25 cellular contexts compared by ENCODE assay signal in the genomic region with DNA sequence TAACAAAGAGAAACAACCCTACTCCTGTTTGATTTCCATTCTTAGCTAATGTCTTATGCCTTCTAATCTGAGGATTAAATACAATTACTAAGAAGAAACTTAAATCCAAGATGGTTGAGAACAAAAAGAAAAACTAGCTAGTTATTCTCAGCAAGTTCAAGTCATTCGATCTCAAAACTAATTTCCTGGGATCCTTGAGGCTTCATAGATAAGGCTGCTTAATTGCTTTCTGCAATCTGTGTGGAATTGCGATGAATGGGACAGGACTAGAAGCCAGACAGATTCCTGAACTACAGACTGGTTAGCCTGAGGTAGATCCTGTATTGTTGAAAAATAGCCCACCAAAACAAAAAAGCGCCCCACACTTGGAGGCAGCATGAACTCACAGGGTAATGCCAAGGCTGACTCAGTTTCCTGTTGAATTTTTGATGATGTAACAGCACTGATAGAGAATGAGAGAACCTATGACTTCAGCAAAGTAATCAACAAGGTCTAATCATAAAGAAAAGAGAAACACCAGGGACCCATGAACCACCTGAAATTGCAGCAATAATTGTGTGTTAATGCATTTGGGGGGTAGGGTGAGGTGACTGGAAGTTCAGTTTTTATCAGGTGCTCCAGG. TPM values are rescaled to one million over a fixed set of nuclear protein-coding genes. Genes with fewer than 3 reads are reported as not detected.
DNase-seq lines count a peak whose midpoint lies in the region; ATAC-seq, FAIRE-seq and TF ChIP-seq lines count a peak whose summit lies in the region.
"Had no signal": no experiment of that assay in that cellular context is flagged by ENCODE, and none has a peak within 500 bp of the region (broad histone marks: within the 10 kb centered on the region; RNA-seq: fewer than 3 reads in every experiment).

No MANE protein-coding gene starts in this region.

- in situ Hi-C loops in HepG2 (cut with HindIII; ENCODE audit: extremely low pct_ligation_motif_present, low pct_unique_long_range_greater_than_20kb): no loop called here

- no peaks in the 10 kb centered on the region for H3K9me3 Mint-ChIP-seq in activated naive CD8-positive, alpha-beta T cell treated with anti-CD3 and anti-CD28 coated beads for 36 hours
- H3K9me3 Mint-ChIP-seq in stimulated activated naive CD8-positive, alpha-beta T cell treated with anti-CD3 and anti-CD28 coated beads, Interleukin-15, amount 100 ng/mL, for 72 hours: no peaks in the 10 kb centered on the region
- H3K9me3 Mint-ChIP-seq: WTC11 had no signal

- intact Hi-C loops in HepG2 (cut with micrococcal nuclease; ENCODE audit: unreplicated experiment) (no loop called here), right lobe of liver (cut with DNase I) (no loop called here), endothelial cell of umbilical vein (cut with micrococcal nuclease) (loop anchor here (2.0 kb wide), 1 partner anchor 32 kb away; no protein-coding TSS in a partner anchor)

- H3K9ac ChIP-seq in HepG2 (ENCODE audit: insufficient read depth, low read depth, low read length) (no peak overlapping the region), endothelial cell of umbilical vein (replicated peaks; ENCODE audit: extremely low read depth, insufficient read depth, low read length) (peak overlapping the region; percentile 33)
- H3K9ac ChIP-seq: SK-N-SH had no signal

- dilution Hi-C loops in endothelial cell of umbilical vein (cut with MboI; ENCODE audit: extremely low pct_ligation_motif_present, low sequenced_read_pairs): no loop called here

- no peaks in the 10 kb centered on the region for H3K4me1 ChIP-seq in HepG2 (ENCODE audit: insufficient read depth, low read length)
- no peaks in the 10 kb centered on the region for H3K4me1 ChIP-seq in right lobe of liver
- peaks cover 7% of the 10 kb centered on the region for H3K4me1 ChIP-seq in endothelial cell of umbilical vein (ENCODE audit: control insufficient read depth, extremely low read depth, insufficient read depth, low read length)
- H3K4me1 ChIP-seq: HAP-1 had no signal

- H3K27me3 Mint-ChIP-seq in activated naive CD8-positive, alpha-beta T cell treated with anti-CD3 and anti-CD28 coated beads for 36 hours: no peaks in the 10 kb centered on the region
- H3K27me3 Mint-ChIP-seq in stimulated activated naive CD8-positive, alpha-beta T cell treated with anti-CD3 and anti-CD28 coated beads, Interleukin-15, amount 100 ng/mL, for 72 hours: no peaks in the 10 kb centered on the region
- H3K27me3 Mint-ChIP-seq: CD4-positive, alpha-beta memory T cell had no signal

- H3K4me2 ChIP-seq in HepG2 (ENCODE audit: low read depth, low read length) (no peak overlapping the region), endothelial cell of umbilical vein (ENCODE audit: insufficient read depth, low read length) (peak overlapping the region; percentile 47)
- H3K4me2 ChIP-seq: SK-N-SH had no signal

- H2AFZ ChIP-seq in HepG2 (ENCODE audit: low read length) (no peak overlapping the region), endothelial cell of umbilical vein (ENCODE audit: low read depth, low read length) (no peak overlapping the region)

- H3K9me1 ChIP-seq in endothelial cell of umbilical vein (replicated peaks; ENCODE audit: control insufficient read depth, extremely low read depth, insufficient read depth, low read length): no peaks in the 10 kb centered on the region

- H3K4me1 Mint-ChIP-seq in activated naive CD8-positive, alpha-beta T cell treated with anti-CD3 and anti-CD28 coated beads for 36 hours: peaks cover 11% of the 10 kb centered on the region
- H3K4me1 Mint-ChIP-seq in stimulated activated naive CD8-positive, alpha-beta T cell treated with anti-CD3 and anti-CD28 coated beads, Interleukin-15, amount 100 ng/mL, for 72 hours: peaks cover 27% of the 10 kb centered on the region
- H3K4me1 Mint-ChIP-seq: WTC11 had no signal

- peak overlapping the region; percentile 29 for H3K27ac Mint-ChIP-seq in activated naive CD8-positive, alpha-beta T cell treated with anti-CD3 and anti-CD28 coated beads for 36 hours
- peak overlapping the region; percentile 88 to 94 for H3K27ac Mint-ChIP-seq in stimulated activated naive CD8-positive, alpha-beta T cell treated with anti-CD3 and anti-CD28 coated beads, Interleukin-15, amount 100 ng/mL, for 72 hours

- ATAC-seq in HepG2 (no peak), right lobe of liver (no peak), HG03280 (IDR thresholded peaks at IDR 0.05; ENCODE audit: unreplicated experiment) (no peak)
- peak; percentile 72 for ATAC-seq in stimulated activated naive CD8-positive, alpha-beta T cell treated with anti-CD3 and anti-CD28 coated beads, Interleukin-15, amount 100 ng/mL, for 72 hours
- ATAC-seq: WTC11 had no signal

- H3K36me3 ChIP-seq in HepG2 (replicated peaks in 1 of 2; ENCODE audit: control insufficient read depth in 1 of 2, insufficient read depth in 2 of 2, low read length in 2 of 2) (peaks cover 2 to 6% of the 10 kb centered on the region in 2 experiments; a peak in 4 of 5 replicates), right lobe of liver (peaks cover 0 to 5% (median 2%) of the 10 kb centered on the region in 4 donors), endothelial cell of umbilical vein (ENCODE audit: control insufficient read depth in 2 of 2, extremely low read depth in 1 of 2, insufficient read depth in 2 of 2, low read length in 2 of 2) (no peaks in the 10 kb centered on the region)

- 100% methylated on average over 2 of the region's 3 CpGs for WGBS in HepG2 (ENCODE audit: low lambda C conversion rate)
- WGBS in right lobe of liver (ENCODE audit: insufficient coverage, low coverage, low lambda C conversion rate, missing lambda C conversion rate): 56% methylated on average over 3 of the region's 3 CpGs

- POLR2A ChIA-PET in HepG2 (lab: Yijun Ruan, JAX): no interaction called here
- POLR2A ChIA-PET in endothelial cell of umbilical vein (lab: Charles Lee): no interaction called here

- H3K79me2 ChIP-seq in HepG2 (ENCODE audit: insufficient read depth, low read length): no peaks in the 10 kb centered on the region
- H3K79me2 ChIP-seq in endothelial cell of umbilical vein (ENCODE audit: control insufficient read depth, insufficient read depth, low read length): no peaks in the 10 kb centered on the region

- H3K9me3 ChIP-seq in HepG2 (ENCODE audit: low read length): no peaks in the 10 kb centered on the region
- no peaks in the 10 kb centered on the region for H3K9me3 ChIP-seq in right lobe of liver
- H3K9me3 ChIP-seq in endothelial cell of umbilical vein (replicated peaks; ENCODE audit: control insufficient read depth, insufficient read depth, low read length): no peaks in the 10 kb centered on the region
- H3K9me3 ChIP-seq: HAP-1, SK-N-SH had no signal

- H3K36me3 Mint-ChIP-seq in activated naive CD8-positive, alpha-beta T cell treated with anti-CD3 and anti-CD28 coated beads for 36 hours: peaks cover 11% of the 10 kb centered on the region

- no peaks in the 10 kb centered on the region for H4K20me1 ChIP-seq in HepG2 (ENCODE audit: insufficient read depth, low read length)
- H4K20me1 ChIP-seq in endothelial cell of umbilical vein (replicated peaks; ENCODE audit: control insufficient read depth, extremely low read depth, insufficient read depth, low read length): no peaks in the 10 kb centered on the region

- H3K4me3 Mint-ChIP-seq in activated naive CD8-positive, alpha-beta T cell treated with anti-CD3 and anti-CD28 coated beads for 36 hours: no peak overlapping the region
- H3K4me3 Mint-ChIP-seq in stimulated activated naive CD8-positive, alpha-beta T cell treated with anti-CD3 and anti-CD28 coated beads, Interleukin-15, amount 100 ng/mL, for 72 hours: peak overlapping the region in 1 of 2 donors; percentile 22
- H3K4me3 Mint-ChIP-seq: CD4-positive, alpha-beta memory T cell; WTC11 had no signal

- H3K4me3 ChIP-seq in HepG2 (replicated peaks in 1 of 3; ENCODE audit: insufficient read depth in 1 of 3, low read depth in 2 of 3, low read length in 3 of 3): no peak overlapping the region
- H3K4me3 ChIP-seq in right lobe of liver: no peak overlapping the region
- no peak overlapping the region for H3K4me3 ChIP-seq in endothelial cell of umbilical vein (replicated peaks in 1 of 3; ENCODE audit: insufficient read depth in 1 of 3, low read depth in 1 of 3, low read length in 3 of 3)
- H3K4me3 ChIP-seq: HAP-1 had no signal

- H3K27me3 ChIP-seq in HepG2 (ENCODE audit: control insufficient read depth in 1 of 2, insufficient read depth in 2 of 2, low read length in 2 of 2) (no peaks in the 10 kb centered on the region), right lobe of liver (no peaks in the 10 kb centered on the region), endothelial cell of umbilical vein (ENCODE audit: control insufficient read depth in 2 of 2, insufficient read depth in 2 of 2, low read length in 2 of 2) (no peaks in the 10 kb centered on the region)

- TF ChIP-seq CTCF in HepG2 (CRISPR knock-in tag; IDR thresholded peaks at IDR 0.05): no peak
- TF ChIP-seq CTCF in right lobe of liver (IDR thresholded peaks at IDR 0.05): no peak
- TF ChIP-seq CTCF in endothelial cell of umbilical vein (IDR thresholded peaks at IDR 0.05; ENCODE audit: extremely low read depth in 1 of 2, insufficient read depth in 1 of 2, low read depth in 1 of 2, low read length in 2 of 2): no peak

- TF ChIP-seq EP300 in HepG2 (IDR thresholded peaks at IDR 0.05; ENCODE audit: low read depth in 2 of 2, low read length in 2 of 2): no peak
- no peak for TF ChIP-seq EP300 in HepG2 (CRISPR knock-in tag; IDR thresholded peaks at IDR 0.05; ENCODE audit: borderline replicate concordance)

- no peak for TF ChIP-seq POLR2A in HepG2 (IDR thresholded peaks at IDR 0.05; ENCODE audit: insufficient read depth in 1 of 2, low read depth in 2 of 2, low read length in 2 of 2)
- TF ChIP-seq POLR2A in right lobe of liver (IDR thresholded peaks at IDR 0.05): no peak
- no peak for TF ChIP-seq POLR2A in endothelial cell of umbilical vein (IDR thresholded peaks at IDR 0.05; ENCODE audit: low read depth, low read length)

- BruUV-seq in HepG2 (replicated peaks; lab: Mats Ljungman, UMichigan): no TSS peak
- BruUV-seq in endothelial cell of umbilical vein (replicated peaks; lab: Mats Ljungman, UMichigan): no TSS peak

- FAIRE-seq in HepG2 (lab: Jason Lieb, UNC) (peak; percentile 15), endothelial cell of umbilical vein (lab: Jason Lieb, UNC) (peak; percentile 80)
- FAIRE-seq: G401.6, small intestine had no signal

- DNase-seq in HepG2 (ENCODE audit: low spot score) (no peak), right lobe of liver (no peak), endothelial cell of umbilical vein (ENCODE audit: low read depth, low spot score) (peak; percentile 71), NCI-H146 (lab: John Stamatoyannopoulos, UW) (no peak), hepatic stellate cell (ENCODE audit: low spot score) (no peak)
- no peak for DNase-seq in activated naive CD8-positive, alpha-beta T cell treated with anti-CD3 and anti-CD28 coated beads for 36 hours
- no peak for DNase-seq in stimulated activated naive CD8-positive, alpha-beta T cell treated with anti-CD3 and anti-CD28 coated beads, Interleukin-15, amount 100 ng/mL, for 72 hours
- DNase-seq: activated effector memory CD4-positive, alpha-beta T cell treated with Interleukin-2 at 50 U/mL for 16 hours; amygdala; CD4-positive, alpha-beta memory T cell; DMS 273 treated with DMSO at 0.1 percent for 48 hours; effector CD4-positive, alpha-beta T cell; KG1; NCI-H1436 treated with DMSO at 0.1 percent for 48 hours; NCI-H2171; NCI-H524 treated with DMSO at 0.1 percent for 48 hours; SK-N-SH; small intestine; stimulated activated CD4-positive, alpha-beta T cell treated with anti-CD3 and anti-CD28 coated beads, Interleukin-2, amount 100 ng/mL, for 48 hours; T-helper 9 cell; trophoblast cell had no signal

- CTCF ChIA-PET in HepG2 (lab: Yijun Ruan, JAX; ENCODE audit: low intra/inter-chr PET ratio, low total read pairs) (no interaction called here), endothelial cell of umbilical vein (lab: Charles Lee) (interaction anchor here (1.1 to 1.2 kb wide), 2 partner anchors 15 to 19 kb away, joined by 3 read pairs; no protein-coding TSS in a partner anchor)

- no peak for TF ChIP-seq RAD21 in HepG2 (CRISPR knock-in tag; IDR thresholded peaks at IDR 0.05)

- H3K27ac ChIP-seq in HepG2 (ENCODE audit: extremely low read length, insufficient read depth, low read length): no peak overlapping the region
- H3K27ac ChIP-seq in right lobe of liver: no peak overlapping the region
- peak overlapping the region; percentile 24 for H3K27ac ChIP-seq in endothelial cell of umbilical vein (ENCODE audit: insufficient read depth, low read depth, low read length)

RNA-seq across cellular contexts. Expression of a gene that starts 33.9 kb away (rescaled TPM):
- total RNA-seq in HepG2 (2016; rRNA removed; fragmentation: Illumina TruSeq; extraction: Trizol): 5.5 and 6.9 TPM in 2 replicates
- total RNA-seq in HepG2 (2016; cell fraction: cytosol; rRNA removed; fragmentation: Illumina TruSeq; extraction: Trizol; ENCODE audit: low read depth): 0.51 and 0.62 TPM in 2 replicates
- total RNA-seq in HepG2 (2016; cell fraction: insoluble cytoplasmic fraction; rRNA removed; fragmentation: Illumina TruSeq; extraction: Trizol): 5.3 and 6.4 TPM in 2 replicates
- 1.7 and 2.2 TPM in 2 replicates for total RNA-seq in HepG2 (2016; cell fraction: membrane; rRNA removed; fragmentation: Illumina TruSeq; extraction: Trizol)
- total RNA-seq in HepG2 (2016; cell fraction: nucleus; rRNA removed; fragmentation: Illumina TruSeq; extraction: Trizol): 7.2 and 8.4 TPM in 2 replicates
- polyA plus RNA-seq in HepG2 (2011; rRNA removed): 2.1 and 2.8 TPM in 2 replicates
- polyA plus RNA-seq in HepG2 (2011; cell fraction: cytosol; rRNA removed): 0.93 and 1.6 TPM in 2 replicates
- 2.0 TPM in 2 replicates for polyA plus RNA-seq in HepG2 (2011; cell fraction: nucleus; rRNA removed)
- 2.3 and 2.5 TPM in 2 replicates for polyA plus RNA-seq in HepG2 (2012)
- polyA plus RNA-seq in HepG2 (2016; cell fraction: cytosol; fragmentation: Illumina TruSeq; extraction: Trizol; ENCODE audit: low read depth): 0.10 and 0.11 TPM in 2 replicates
- 3.6 and 3.9 TPM in 2 replicates for polyA plus RNA-seq in HepG2 (2016; cell fraction: insoluble cytoplasmic fraction; fragmentation: Illumina TruSeq; extraction: Trizol; ENCODE audit: low read depth)
- 0.63 and 0.66 TPM in 2 replicates for polyA plus RNA-seq in HepG2 (2016; cell fraction: membrane; fragmentation: Illumina TruSeq; extraction: Trizol; ENCODE audit: low read depth)
- polyA plus RNA-seq in HepG2 (2016; cell fraction: nucleus; fragmentation: Illumina TruSeq; extraction: Trizol; ENCODE audit: insufficient read depth, low read depth): 7.2 and 7.3 TPM in 2 replicates
- polyA minus RNA-seq in HepG2 (2011; rRNA and poly(A)+ RNA removed; ENCODE audit: low replicate concordance): 2.7 and 15.6 TPM in 2 replicates
- 3.5 and 4.1 TPM in 2 replicates for polyA minus RNA-seq in HepG2 (2011; cell fraction: cytosol; rRNA and poly(A)+ RNA removed)
- 8.5 and 13.3 TPM in 2 replicates for polyA minus RNA-seq in HepG2 (2011; cell fraction: nucleus; rRNA and poly(A)+ RNA removed)
- 1 to 10 TPM; 4.7 to 6.7 (median 6.0) TPM for total RNA-seq in right lobe of liver
- total RNA-seq in activated naive CD8-positive, alpha-beta T cell treated with anti-CD3 and anti-CD28 coated beads for 36 hours: 10 to 100 TPM; 13.5 to 14.2 TPM
- total RNA-seq in endothelial cell of umbilical vein: 3.6 TPM in 2 replicates
- polyA plus RNA-seq in endothelial cell of umbilical vein: 0.91 and 1.4 TPM in 2 replicates
- 1.3 and 1.4 TPM in 2 replicates for polyA plus RNA-seq in endothelial cell of umbilical vein (2011; cell fraction: cytosol; rRNA removed)
- 2.8 and 4.1 TPM in 2 replicates for polyA plus RNA-seq in endothelial cell of umbilical vein (2011; cell fraction: nucleus; rRNA removed)
- polyA plus RNA-seq in endothelial cell of umbilical vein (2012): 1.9 and 2.4 TPM in 2 replicates
- 3.9 and 5.6 TPM in 2 replicates for polyA minus RNA-seq in endothelial cell of umbilical vein
- 17.2 TPM for polyA minus RNA-seq in endothelial cell of umbilical vein (2011; cell fraction: cytosol; rRNA and poly(A)+ RNA removed)
- polyA minus RNA-seq in endothelial cell of umbilical vein (2011; cell fraction: nucleus; rRNA and poly(A)+ RNA removed): 5.2 and 7.9 TPM in 2 replicates
